In genomic region chr14:99570542-99571302, GRCh38 we compare ENCODE assay signal across 13 cellular contexts. TPM values are rescaled to one million over a fixed set of nuclear protein-coding genes. Genes with fewer than 3 reads are reported as not detected.
DNase-seq lines count a peak whose midpoint lies in the region; ATAC-seq and TF ChIP-seq lines count a peak whose summit lies in the region.
"Had no signal": no experiment of that assay in that cellular context is flagged by ENCODE, and none has a peak within 500 bp of the region (broad histone marks: within the 10 kb centered on the region; RNA-seq: fewer than 3 reads in every experiment).

No MANE protein-coding gene starts in this region.

- no peak for TF ChIP-seq EP300 in sigmoid colon (IDR thresholded peaks at IDR 0.05)

- H3K4me3 ChIP-seq in H7 (ENCODE audit: insufficient read depth, low read depth, low read length): no peak overlapping the region
- H3K4me3 ChIP-seq in sigmoid colon: no peak overlapping the region
- H3K4me3 ChIP-seq: lower lobe of right lung had no signal

- intact Hi-C loops in sigmoid colon (cut with DNase I): no loop called here

- DNase-seq in H7 (peak; percentile 85), RWPE1 (ENCODE audit: low spot score) (no peak), left kidney (ENCODE audit: low read depth, low spot score) (peak; percentile 60), sigmoid colon (no peak), GM19240 (ENCODE audit: insufficient read length, low spot score) (no peak), RPMI8226 (no peak), NCI-H2081 treated with DMSO at 0.1 percent for 48 hours (lab: John Stamatoyannopoulos, UW) (no peak)
- DNase-seq: activated CD4-positive, alpha-beta T cell treated with anti-CD3 and anti-CD28 coated beads, Interleukin-2, amount 10 ng/mL, durations not matched to agents 7 days and 5 days; activated T-cell treated with anti-CD3 and anti-CD28 coated beads, Interleukin-2, amount 50 U/mL, for 24 hours; lower lobe of right lung; NCI-H187 treated with DMSO at 0.1 percent for 48 hours had no signal

- WGBS in sigmoid colon, 2 donors: 72 to 78% methylated on average over 12 of the region's 12 CpGs

- H3K36me3 ChIP-seq in H7 (replicated peaks; ENCODE audit: control insufficient read depth, insufficient read depth, low read length) (no peaks in the 10 kb centered on the region), sigmoid colon (no peaks in the 10 kb centered on the region)
- H3K36me3 ChIP-seq: lower lobe of right lung had no signal

- no peak for TF ChIP-seq CTCF in RWPE1 (conservative IDR thresholded peaks at IDR 0.05; ENCODE audit: low read depth)
- TF ChIP-seq CTCF in sigmoid colon (IDR thresholded peaks at IDR 0.05): no peak

- CTCF ChIA-PET in RWPE1 (lab: Yijun Ruan, JAX): interaction anchor here (0.9 kb wide), 1 partner anchor 8 kb away, joined by 3 read pairs; no protein-coding TSS in a partner anchor

- H3K27ac ChIP-seq in RWPE1 (peak overlapping the region; percentile 95), sigmoid colon (peak overlapping the region; percentile 81 to 94 (median 86))

- H3K27me3 ChIP-seq in H7 (ENCODE audit: control insufficient read depth, insufficient read depth, low read length): no peaks in the 10 kb centered on the region
- no peaks in the 10 kb centered on the region for H3K27me3 ChIP-seq in sigmoid colon

- H3K4me1 ChIP-seq in sigmoid colon: peaks cover 0 to 100% (median 100%) of the 10 kb centered on the region in 4 donors

- no peaks in the 10 kb centered on the region for H3K9me3 ChIP-seq in sigmoid colon
- H3K9me3 ChIP-seq: lower lobe of right lung had no signal

- TF ChIP-seq POLR2A in sigmoid colon (IDR thresholded peaks at IDR 0.05): no peak

- ATAC-seq in HG02938 (IDR thresholded peaks at IDR 0.05; ENCODE audit: unreplicated experiment): no peak
- ATAC-seq: HCT116, lower lobe of right lung had no signal

- POLR2A ChIA-PET in RWPE1 (lab: Yijun Ruan, JAX; ENCODE audit: low non-redundant PET): no interaction called here

RNA-seq across cellular contexts. Expression of gene CCDC85C, which starts 33.3 kb away (rescaled TPM):
- total RNA-seq in H7 (2014; rRNA removed; shearing (Covaris generic)): 44.9 and 50.2 TPM in 2 replicates
- total RNA-seq in sigmoid colon: 10 to 100 TPM; 11.4 to 31.9 (median 23.9) TPM
- polyA plus RNA-seq in sigmoid colon: 10 to 100 TPM; 12.6 to 79.0 (median 49.9) TPM

Comparison
In these comparisons a context has a peak if more than half of its experiments do, and no peak if none do; other contexts are left out.
1. DNase-seq: peak in H7 (single experiment) and left kidney (single experiment); none in RWPE1 (single experiment), sigmoid colon (single experiment), GM19240 (single experiment), RPMI8226 (single experiment) and NCI-H2081 treated with DMSO at 0.1 percent for 48 hours (single experiment).